ENCODE assay signal across 10 cellular contexts in genomic region chr5:60541980-60542379, GRCh38.
DNase-seq lines count a peak whose midpoint lies in the region; ATAC-seq, FAIRE-seq and TF ChIP-seq lines count a peak whose summit lies in the region.
"Had no signal": no experiment of that assay in that cellular context is flagged by ENCODE, and none has a peak within 500 bp of the region (broad histone marks: within the 10 kb centered on the region; RNA-seq: fewer than 3 reads in every experiment).

No MANE protein-coding gene starts in this region.

- H3K27me3 Mint-ChIP-seq in IgD-negative memory B cell: peaks cover 1% of the 10 kb centered on the region
- peaks cover 10% of the 10 kb centered on the region for H3K27me3 Mint-ChIP-seq in activated CD4-positive, alpha-beta memory T cell treated with anti-CD3 and anti-CD28 coated beads for 36 hours

- TF ChIP-seq POLR2A in A549 (IDR thresholded peaks at IDR 0.05; ENCODE audit: low read length): no peak

- intact Hi-C loops in activated CD4-positive, alpha-beta memory T cell treated with anti-CD3 and anti-CD28 coated beads for 36 hours (cut with micrococcal nuclease): no loop called here

- no peak for TF ChIP-seq RAD21 in A549 (conservative IDR thresholded peaks at IDR 0.05 in 1 of 2, IDR thresholded peaks at IDR 0.05 in 1 of 2)

- no peak for ATAC-seq in A549
- peak; percentile 19 for ATAC-seq in GM21390 (IDR thresholded peaks at IDR 0.05; ENCODE audit: unreplicated experiment)

- H3K36me3 Mint-ChIP-seq in IgD-negative memory B cell: peaks cover 4% of the 10 kb centered on the region
- no peaks in the 10 kb centered on the region for H3K36me3 Mint-ChIP-seq in activated CD4-positive, alpha-beta memory T cell treated with anti-CD3 and anti-CD28 coated beads for 36 hours
- H3K36me3 Mint-ChIP-seq: CD4-positive, CD25-positive, alpha-beta regulatory T cell had no signal

- peaks cover 29% of the 10 kb centered on the region for H3K4me1 ChIP-seq in A549

- 42% methylated on average over 2 of the region's 2 CpGs for WGBS in A549 (ENCODE audit: missing lambda C conversion rate)

- peaks cover 40 to 50% (median 46%) of the 10 kb centered on the region in 3 donors for H3K4me1 Mint-ChIP-seq in IgD-negative memory B cell
- no peaks in the 10 kb centered on the region for H3K4me1 Mint-ChIP-seq in activated CD4-positive, alpha-beta memory T cell treated with anti-CD3 and anti-CD28 coated beads for 36 hours (ENCODE audit: low read depth)

- FAIRE-seq in A549 (lab: Jason Lieb, UNC): no peak

- no peak for DNase-seq in A549 (ENCODE audit: low read depth in 1 of 2, low spot score in 1 of 2)
- DNase-seq in fibroblast of the conjunctiva (ENCODE audit: low read depth): peak; percentile 5
- no peak for DNase-seq in activated CD4-positive, alpha-beta T cell treated with anti-CD3 and anti-CD28 coated beads for 48 hours
- DNase-seq in amygdala (lab: John Stamatoyannopoulos, UW): no peak
- no peak for DNase-seq in GOT3 (lab: John Stamatoyannopoulos, UW)
- no peak for DNase-seq in activated CD4-positive, alpha-beta memory T cell treated with anti-CD3 and anti-CD28 coated beads for 36 hours
- DNase-seq: CD4-positive, CD25-positive, alpha-beta regulatory T cell; hippocampal formation had no signal

- TF ChIP-seq EP300 in A549 (IDR thresholded peaks at IDR 0.05): no peak

- POLR2A ChIA-PET in A549 (lab: Yijun Ruan, JAX): no interaction called here
- POLR2A ChIA-PET in activated CD4-positive, alpha-beta memory T cell treated with anti-CD3 and anti-CD28 coated beads for 36 hours (lab: Charles Lee): no interaction called here

- no peak for TF ChIP-seq CTCF in A549 (IDR thresholded peaks at IDR 0.05)

- CTCF ChIA-PET in A549 (lab: Yijun Ruan, JAX): no interaction called here
- CTCF ChIA-PET in activated CD4-positive, alpha-beta memory T cell treated with anti-CD3 and anti-CD28 coated beads for 36 hours (lab: Charles Lee): no interaction called here

- no peaks in the 10 kb centered on the region for H3K9me3 ChIP-seq in A549

- peak overlapping the region in 1 of 2 experiments; percentile 54; a peak in 1 of 6 replicates for H3K27ac ChIP-seq in A549

- H3K9me3 Mint-ChIP-seq in IgD-negative memory B cell: peaks cover 0 to 1% (median 1%) of the 10 kb centered on the region in 3 donors
- no peaks in the 10 kb centered on the region for H3K9me3 Mint-ChIP-seq in activated CD4-positive, alpha-beta memory T cell treated with anti-CD3 and anti-CD28 coated beads for 36 hours

- no peak overlapping the region for H3K4me3 ChIP-seq in A549

- peak overlapping the region in 3 of 4 donors; percentile 34 to 78 (median 51) for H3K4me3 Mint-ChIP-seq in IgD-negative memory B cell
- H3K4me3 Mint-ChIP-seq in activated CD4-positive, alpha-beta memory T cell treated with anti-CD3 and anti-CD28 coated beads for 36 hours: no peak overlapping the region
- H3K4me3 Mint-ChIP-seq: CD4-positive, CD25-positive, alpha-beta regulatory T cell had no signal

- H3K4me2 ChIP-seq in A549: 0 out of 3 replicates have a peak overlapping the region, but pooled peaks have one; percentile 13

- H3K27ac Mint-ChIP-seq in IgD-negative memory B cell: peak overlapping the region; percentile 55 to 86 (median 83)
- H3K27ac Mint-ChIP-seq in activated CD4-positive, alpha-beta memory T cell treated with anti-CD3 and anti-CD28 coated beads for 36 hours: no peak overlapping the region
- H3K27ac Mint-ChIP-seq: CD4-positive, CD25-positive, alpha-beta regulatory T cell had no signal

TF ChIP-seq in A549, 52 proteins besides CTCF, POLR2A, EP300 and RAD21:
- TF ChIP-seq USF2 (IDR thresholded peaks at IDR 0.05): 0 out of 2 replicates have a peak, but pooled peaks have one; percentile 15
- TF ChIP-seq MAZ (IDR thresholded peaks at IDR 0.05; ENCODE audit: borderline replicate concordance, low read depth, low read length): no peak
- TF ChIP-seq CEBPB (IDR thresholded peaks at IDR 0.05): peak; percentile 20 to 32; a peak in 1 of 4 replicates
- no peak for TF ChIP-seq MYC (IDR thresholded peaks at IDR 0.05; ENCODE audit: borderline replicate concordance, low read length)
